ENCODE assay signal across 8 cellular contexts in genomic region chr4:129093173-129093974, GRCh38. TPM values are rescaled to one million over a fixed set of nuclear protein-coding genes. Genes with fewer than 3 reads are reported as not detected.
DNase-seq lines count a peak whose midpoint lies in the region; ATAC-seq, FAIRE-seq and TF ChIP-seq lines count a peak whose summit lies in the region.

Gene SCLT1 (minus strand): TSS chr4:129093539. CDS start chr4:129093103, 436 bp downstream.

- H3K27ac ChIP-seq in adrenal gland (peak within 1 kb of the TSS; percentile 77 to 98 (median 90)), heart right ventricle (peak within 1 kb of the TSS; percentile 80 to 98 (median 94)), upper lobe of right lung (peak within 1 kb of the TSS; percentile 87)

- no peak for TF ChIP-seq CTCF in adrenal gland (IDR thresholded peaks at IDR 0.05)
- no peak for TF ChIP-seq CTCF in heart right ventricle (IDR thresholded peaks at IDR 0.05)
- TF ChIP-seq CTCF in upper lobe of right lung (IDR thresholded peaks at IDR 0.05) = no peak

- peak; percentile 100 for FAIRE-seq in GM12892 (lab: Jason Lieb, UNC)

- H3K4me3 ChIP-seq in adrenal gland (peak within 1 kb of the TSS; percentile 13 to 74 (median 40)), heart right ventricle (peak within 1 kb of the TSS; percentile 50 to 86 (median 78)), upper lobe of right lung (peak within 1 kb of the TSS; percentile 74)

- intact Hi-C loops in adrenal gland (cut with DNase I) (no loop called here), heart right ventricle (cut with DNase I) (loop anchor here in 2 of 10 donors (10.0 kb wide), 2 partner anchors 279 to 809 kb away; partner anchors contain the start of gene PGRMC2 (in 2 of the 2)), posterior cingulate gyrus (cut with DNase I) (loop anchor here (5.0 kb wide), 1 partner anchor 806 kb away; the partner anchor contains the start of gene PGRMC2), upper lobe of right lung (cut with DNase I) (no loop called here)

- DNase-seq in GM12892 (ENCODE audit: insufficient read length) = peak; percentile 65
- DNase-seq in NCI-H146 (lab: John Stamatoyannopoulos, UW) = peak; percentile 93
- DNase-seq in T-helper 1 cell = peak; percentile 86 to 98 (median 92)
- DNase-seq in adrenal gland = peak; percentile 98 to 100 (median 100)
- DNase-seq in heart right ventricle = peak; percentile 99
- peak; percentile 95 to 100 (median 98) for DNase-seq in posterior cingulate gyrus
- DNase-seq in upper lobe of right lung = peak; percentile 100

- H3K27me3 ChIP-seq in adrenal gland (no peaks in the 10 kb centered on the region), heart right ventricle (no peaks in the 10 kb centered on the region), upper lobe of right lung (no peaks in the 10 kb centered on the region)

- H3K4me1 ChIP-seq in adrenal gland (replicated peaks in 1 of 2) (peaks cover 6 to 23% of the 10 kb centered on the region in 2 donors), heart right ventricle (peaks cover 0 to 53% (median 25%) of the 10 kb centered on the region in 9 donors), upper lobe of right lung (peaks cover 20% of the 10 kb centered on the region)

- H3K9me3 ChIP-seq in adrenal gland (replicated peaks in 1 of 3) (no peaks in the 10 kb centered on the region), heart right ventricle (no peaks in the 10 kb centered on the region), upper lobe of right lung (no peaks in the 10 kb centered on the region)

- ATAC-seq in HG02852 (IDR thresholded peaks at IDR 0.05; ENCODE audit: unreplicated experiment) (peak; percentile 92), heart right ventricle (peak; percentile 99 to 100 (median 99)), upper lobe of right lung (peak; percentile 99)

- WGBS in adrenal gland, 4 donors = 0 to 1% (median 1%) methylated on average over 43 to 60 of the region's 60 CpGs
- whole genome bisulfite sequencing in heart right ventricle, 2 donors = 1% methylated on average over 60 of the region's 60 CpGs

- H3K36me3 ChIP-seq in adrenal gland (replicated peaks in 1 of 2) = no peaks in the 10 kb centered on the region
- no peaks in the 10 kb centered on the region for H3K36me3 ChIP-seq in heart right ventricle
- no peaks in the 10 kb centered on the region for H3K36me3 ChIP-seq in upper lobe of right lung

- TF ChIP-seq POLR2A in GM12892 (IDR thresholded peaks at IDR 0.05; ENCODE audit: low read depth, low read length) (peak; percentile 94), adrenal gland (IDR thresholded peaks at IDR 0.05) (peak; percentile 67 to 96)

RNA-seq across cellular contexts. Expression of gene SCLT1, which starts in this region (rescaled TPM):
- polyA plus RNA-seq in GM12892 (2012; ENCODE audit: missing spikeins) = 20.7 TPM
- total RNA-seq in adrenal gland = 10 to 100 TPM in 1 of 8 donors, 1 to 10 TPM in 6, under 1 TPM in 1; 0.97 to 11.4 (median 7.9) TPM
- polyA plus RNA-seq in adrenal gland = 1 to 10 TPM; 4.6 to 9.6 (median 5.6) TPM
- total RNA-seq in heart right ventricle = 10 to 100 TPM in 6 of 10 donors, 1 to 10 TPM in 4; 7.3 to 12.4 (median 10.3) TPM
- polyA plus RNA-seq in heart right ventricle = 1 to 10 TPM; 3.0 to 7.8 TPM
- total RNA-seq in upper lobe of right lung = 14.4 TPM

Comparison
In these comparisons a context has a peak if more than half of its experiments do, and no peak if none do; other contexts are left out.
1. Peak in every context shown above with its lines: DNase-seq, ATAC-seq, H3K4me3 ChIP-seq and H3K27ac ChIP-seq.